In genomic region chr1:189315035-189315927, GRCh38 we compare ENCODE assay signal across 21 cellular contexts.
"Had no signal": no experiment of that assay in that cellular context is flagged by ENCODE, and none has a peak within 500 bp of the region (broad histone marks: within the 10 kb centered on the region; RNA-seq: fewer than 3 reads in every experiment).

No MANE protein-coding gene starts in this region.

- ATAC-seq: stimulated activated naive CD8-positive, alpha-beta T cell treated with anti-CD3 and anti-CD28 coated beads, Interleukin-15, Interleukin-2, amounts not matched to agents 100 U/mL and 50 U/mL, for 24 hours had no signal

- H3K27me3 ChIP-seq: right atrium auricular region, suprapubic skin, thyroid gland, uterus had no signal

- H3K27ac Mint-ChIP-seq: dendritic cell treated with granulocyte-macrophage colony-stimulating factor and Interleukin-4, amounts not matched to agents 40 ng/mL and 50 ng/mL, for 4 days; type B pancreatic cell had no signal

- DNase-seq: erythroblast; foreskin melanocyte; head of caudate nucleus; hypothalamus; islet precursor cell; left ventricle myocardium inferior; mesenchymal stem cell; midbrain; posterior cingulate gyrus; small intestine; stimulated activated CD4-positive, alpha-beta T cell treated with anti-CD3 and anti-CD28 coated beads, Interleukin-12 subunit alpha, Interleukin-12 subunit beta, amount 100 ng/mL, for 4 hours; stimulated activated CD4-positive, alpha-beta T cell treated with anti-CD3 and anti-CD28 coated beads, Interleukin-2, amount 100 ng/mL, for 48 hours; stimulated activated naive CD8-positive, alpha-beta T cell treated with anti-CD3 and anti-CD28 coated beads, Interleukin-15, Interleukin-2, amounts not matched to agents 100 U/mL and 50 U/mL, for 24 hours; thyroid gland; uterus had no signal

- H3K4me1 ChIP-seq: left ventricle myocardium inferior, right atrium auricular region, suprapubic skin, thyroid gland, uterus had no signal

- H3K4me3 Mint-ChIP-seq: dendritic cell treated with granulocyte-macrophage colony-stimulating factor and Interleukin-4, amounts not matched to agents 40 ng/mL and 50 ng/mL, for 4 days; nephron; type B pancreatic cell had no signal

- H3K4me1 Mint-ChIP-seq: nephron had no signal

- H3K4me3 ChIP-seq: left ventricle myocardium inferior, lung, right atrium auricular region, suprapubic skin, thyroid gland, uterus had no signal

- H3K9me3 ChIP-seq: right atrium auricular region, suprapubic skin, thyroid gland, uterus had no signal

- H3K36me3 ChIP-seq: left ventricle myocardium inferior, right atrium auricular region, suprapubic skin, thyroid gland, uterus had no signal

- H3K27ac ChIP-seq: left ventricle myocardium inferior, right atrium auricular region, suprapubic skin, thyroid gland, uterus had no signal

- H3K36me3 Mint-ChIP-seq: type B pancreatic cell had no signal

- H3K27me3 Mint-ChIP-seq: dendritic cell treated with granulocyte-macrophage colony-stimulating factor and Interleukin-4, amounts not matched to agents 40 ng/mL and 50 ng/mL, for 4 days; type B pancreatic cell had no signal

- H3K9me3 Mint-ChIP-seq: nephron, type B pancreatic cell had no signal
